Comparison of ENCODE assay signal across 1 cellular context in the genomic region with DNA sequence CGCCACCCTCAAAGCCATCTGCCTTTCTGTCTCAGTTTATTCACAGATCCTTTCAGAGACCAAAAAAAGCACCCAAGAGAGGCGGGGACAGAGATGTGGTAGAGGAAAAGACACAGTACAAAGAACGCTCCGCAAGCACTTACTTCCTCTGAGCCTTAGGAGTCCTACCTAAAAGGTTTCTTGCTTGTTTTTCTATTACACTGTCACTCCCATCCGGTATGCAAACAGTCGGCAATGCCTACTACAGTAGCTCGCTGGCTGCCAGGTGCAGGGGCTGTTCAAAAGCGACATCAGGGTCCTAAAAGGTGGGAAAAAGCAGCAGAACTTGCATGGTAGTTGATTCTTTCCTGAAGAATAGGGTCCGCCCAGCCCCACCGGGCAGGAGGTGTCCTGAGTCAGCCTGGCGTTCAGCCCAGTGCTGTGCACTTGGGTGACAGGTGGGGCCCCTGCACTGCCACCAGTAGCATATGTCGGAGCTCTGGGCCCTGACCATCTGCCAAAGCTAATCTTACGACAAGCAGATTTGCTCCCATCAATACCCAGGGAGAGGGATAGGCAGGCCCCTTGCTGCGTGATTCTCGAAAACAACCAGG.
TF ChIP-seq lines count a peak whose summit lies in the region.

No MANE protein-coding gene starts in this region.

TF ChIP-seq in WTC11, 78 proteins besides CTCF, POLR2A, EP300 and RAD21 (continued from another document):
- TF ChIP-seq, protein P1, sequence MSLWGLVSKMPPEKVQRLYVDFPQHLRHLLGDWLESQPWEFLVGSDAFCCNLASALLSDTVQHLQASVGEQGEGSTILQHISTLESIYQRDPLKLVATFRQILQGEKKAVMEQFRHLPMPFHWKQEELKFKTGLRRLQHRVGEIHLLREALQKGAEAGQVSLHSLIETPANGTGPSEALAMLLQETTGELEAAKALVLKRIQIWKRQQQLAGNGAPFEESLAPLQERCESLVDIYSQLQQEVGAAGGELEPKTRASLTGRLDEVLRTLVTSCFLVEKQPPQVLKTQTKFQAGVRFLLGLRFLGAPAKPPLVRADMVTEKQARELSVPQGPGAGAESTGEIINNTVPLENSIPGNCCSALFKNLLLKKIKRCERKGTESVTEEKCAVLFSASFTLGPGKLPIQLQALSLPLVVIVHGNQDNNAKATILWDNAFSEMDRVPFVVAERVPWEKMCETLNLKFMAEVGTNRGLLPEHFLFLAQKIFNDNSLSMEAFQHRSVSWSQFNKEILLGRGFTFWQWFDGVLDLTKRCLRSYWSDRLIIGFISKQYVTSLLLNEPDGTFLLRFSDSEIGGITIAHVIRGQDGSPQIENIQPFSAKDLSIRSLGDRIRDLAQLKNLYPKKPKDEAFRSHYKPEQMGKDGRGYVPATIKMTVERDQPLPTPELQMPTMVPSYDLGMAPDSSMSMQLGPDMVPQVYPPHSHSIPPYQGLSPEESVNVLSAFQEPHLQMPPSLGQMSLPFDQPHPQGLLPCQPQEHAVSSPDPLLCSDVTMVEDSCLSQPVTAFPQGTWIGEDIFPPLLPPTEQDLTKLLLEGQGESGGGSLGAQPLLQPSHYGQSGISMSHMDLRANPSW (CRISPR knock-in tag; conservative IDR thresholded peaks at IDR 0.05; ENCODE audit: low read depth), result no peak
- TF ChIP-seq, protein P2, sequence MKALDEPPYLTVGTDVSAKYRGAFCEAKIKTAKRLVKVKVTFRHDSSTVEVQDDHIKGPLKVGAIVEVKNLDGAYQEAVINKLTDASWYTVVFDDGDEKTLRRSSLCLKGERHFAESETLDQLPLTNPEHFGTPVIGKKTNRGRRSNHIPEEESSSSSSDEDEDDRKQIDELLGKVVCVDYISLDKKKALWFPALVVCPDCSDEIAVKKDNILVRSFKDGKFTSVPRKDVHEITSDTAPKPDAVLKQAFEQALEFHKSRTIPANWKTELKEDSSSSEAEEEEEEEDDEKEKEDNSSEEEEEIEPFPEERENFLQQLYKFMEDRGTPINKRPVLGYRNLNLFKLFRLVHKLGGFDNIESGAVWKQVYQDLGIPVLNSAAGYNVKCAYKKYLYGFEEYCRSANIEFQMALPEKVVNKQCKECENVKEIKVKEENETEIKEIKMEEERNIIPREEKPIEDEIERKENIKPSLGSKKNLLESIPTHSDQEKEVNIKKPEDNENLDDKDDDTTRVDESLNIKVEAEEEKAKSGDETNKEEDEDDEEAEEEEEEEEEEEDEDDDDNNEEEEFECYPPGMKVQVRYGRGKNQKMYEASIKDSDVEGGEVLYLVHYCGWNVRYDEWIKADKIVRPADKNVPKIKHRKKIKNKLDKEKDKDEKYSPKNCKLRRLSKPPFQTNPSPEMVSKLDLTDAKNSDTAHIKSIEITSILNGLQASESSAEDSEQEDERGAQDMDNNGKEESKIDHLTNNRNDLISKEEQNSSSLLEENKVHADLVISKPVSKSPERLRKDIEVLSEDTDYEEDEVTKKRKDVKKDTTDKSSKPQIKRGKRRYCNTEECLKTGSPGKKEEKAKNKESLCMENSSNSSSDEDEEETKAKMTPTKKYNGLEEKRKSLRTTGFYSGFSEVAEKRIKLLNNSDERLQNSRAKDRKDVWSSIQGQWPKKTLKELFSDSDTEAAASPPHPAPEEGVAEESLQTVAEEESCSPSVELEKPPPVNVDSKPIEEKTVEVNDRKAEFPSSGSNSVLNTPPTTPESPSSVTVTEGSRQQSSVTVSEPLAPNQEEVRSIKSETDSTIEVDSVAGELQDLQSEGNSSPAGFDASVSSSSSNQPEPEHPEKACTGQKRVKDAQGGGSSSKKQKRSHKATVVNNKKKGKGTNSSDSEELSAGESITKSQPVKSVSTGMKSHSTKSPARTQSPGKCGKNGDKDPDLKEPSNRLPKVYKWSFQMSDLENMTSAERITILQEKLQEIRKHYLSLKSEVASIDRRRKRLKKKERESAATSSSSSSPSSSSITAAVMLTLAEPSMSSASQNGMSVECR (CRISPR knock-in tag; IDR thresholded peaks at IDR 0.05; ENCODE audit: borderline replicate concordance), result no peak
- TF ChIP-seq MXD4 (CRISPR knock-in tag; IDR thresholded peaks at IDR 0.05; ENCODE audit: borderline replicate concordance), result no peak
- no peak for TF ChIP-seq GTF2I (CRISPR knock-in tag; conservative IDR thresholded peaks at IDR 0.05)
- TF ChIP-seq, protein P3, sequence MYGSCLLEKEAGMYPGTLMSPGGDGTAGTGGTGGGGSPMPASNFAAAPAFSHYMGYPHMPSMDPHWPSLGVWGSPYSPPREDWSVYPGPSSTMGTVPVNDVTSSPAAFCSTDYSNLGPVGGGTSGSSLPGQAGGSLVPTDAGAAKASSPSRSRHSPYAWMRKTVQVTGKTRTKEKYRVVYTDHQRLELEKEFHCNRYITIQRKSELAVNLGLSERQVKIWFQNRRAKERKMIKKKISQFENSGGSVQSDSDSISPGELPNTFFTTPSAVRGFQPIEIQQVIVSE (CRISPR knock-in tag; IDR thresholded peaks at IDR 0.05; ENCODE audit: borderline replicate concordance), result no peak
